Comparison of ENCODE assay signal across 25 cellular contexts in genomic region chr11:68116892-68117435, GRCh38. TPM values are rescaled to one million over a fixed set of nuclear protein-coding genes. Genes with fewer than 3 reads are reported as not detected.
DNase-seq lines count a peak whose midpoint lies in the region; ATAC-seq, FAIRE-seq and TF ChIP-seq lines count a peak whose summit lies in the region.
"Had no signal": no experiment of that assay in that cellular context is flagged by ENCODE, and none has a peak within 500 bp of the region (broad histone marks: within the 10 kb centered on the region; RNA-seq: fewer than 3 reads in every experiment).

No MANE protein-coding gene starts in this region.

- H3K79me2 ChIP-seq in astrocyte (ENCODE audit: insufficient read depth, low read length): peaks cover 56% of the 10 kb centered on the region

- H4K20me1 ChIP-seq in astrocyte (ENCODE audit: insufficient read depth, low read length): peaks cover 49% of the 10 kb centered on the region

- H2BK12ac ChIP-seq in neuronal stem cell (ENCODE audit: low read length): no peak overlapping the region

- ATAC-seq in GM18909 (IDR thresholded peaks at IDR 0.05; ENCODE audit: poor library complexity, unreplicated experiment): no peak

- TF ChIP-seq CTCF in Calu3 (IDR thresholded peaks at IDR 0.05; ENCODE audit: unreplicated experiment) (no peak), astrocyte (IDR thresholded peaks at IDR 0.05; ENCODE audit: insufficient read depth, low read depth, low read length) (no peak), progenitor cell of endocrine pancreas (IDR thresholded peaks at IDR 0.05; ENCODE audit: unreplicated experiment) (no peak), RWPE1 (conservative IDR thresholded peaks at IDR 0.05; ENCODE audit: low read depth) (no peak)

- peaks cover 46% of the 10 kb centered on the region for H3K4me1 Mint-ChIP-seq in Calu3 (ENCODE audit: low read depth, unreplicated experiment)
- peaks cover 14% of the 10 kb centered on the region for H3K4me1 Mint-ChIP-seq in astrocyte (ENCODE audit: low read depth, unreplicated experiment)
- peaks cover 25% of the 10 kb centered on the region for H3K4me1 Mint-ChIP-seq in progenitor cell of endocrine pancreas (ENCODE audit: low read depth)

- peak overlapping the region; percentile 26 for H3K27ac Mint-ChIP-seq in Calu3 (ENCODE audit: unreplicated experiment)
- no peak overlapping the region for H3K27ac Mint-ChIP-seq in astrocyte (ENCODE audit: unreplicated experiment)
- H3K27ac Mint-ChIP-seq in progenitor cell of endocrine pancreas: peak overlapping the region; percentile 83
- H3K27ac Mint-ChIP-seq: activated naive CD8-positive, alpha-beta T cell; stimulated activated naive CD8-positive, alpha-beta T cell treated with anti-CD3 and anti-CD28 coated beads, Interleukin-15, Interleukin-2, amounts not matched to agents 100 ng/mL and 50 ng/mL, for 24 hours had no signal

- peaks cover 12% of the 10 kb centered on the region for H3K4me1 ChIP-seq in astrocyte (ENCODE audit: insufficient read depth, low read length)
- peaks cover 8% of the 10 kb centered on the region for H3K4me1 ChIP-seq in iPS-15b (ENCODE audit: control insufficient read depth, insufficient read depth, low read length)
- peaks cover 2 to 17% of the 10 kb centered on the region in 2 donors for H3K4me1 ChIP-seq in neuronal stem cell (ENCODE audit: control insufficient read depth in 2 of 2, insufficient read depth in 1 of 2, low read depth in 1 of 2, low read length in 2 of 2)
- H3K4me1 ChIP-seq: prostate gland had no signal

- no peak for FAIRE-seq in astrocyte (lab: Jason Lieb, UNC)
- FAIRE-seq: D721Med, GM18507 had no signal

- H3K4me3 Mint-ChIP-seq in Calu3 (ENCODE audit: low read depth, unreplicated experiment): peak overlapping the region; percentile 80
- H3K4me3 Mint-ChIP-seq in astrocyte (ENCODE audit: unreplicated experiment): no peak overlapping the region
- H3K4me3 Mint-ChIP-seq in progenitor cell of endocrine pancreas (ENCODE audit: low read depth): no peak overlapping the region
- H3K4me3 Mint-ChIP-seq: activated naive CD8-positive, alpha-beta T cell; stimulated activated naive CD8-positive, alpha-beta T cell treated with anti-CD3 and anti-CD28 coated beads, Interleukin-15, Interleukin-2, amounts not matched to agents 100 ng/mL and 50 ng/mL, for 24 hours had no signal

- DNase-seq in Calu3 (no peak), astrocyte (ENCODE audit: low read depth) (no peak), progenitor cell of endocrine pancreas (ENCODE audit: low spot score, unreplicated experiment) (no peak), cortex of kidney (lab: John Stamatoyannopoulos, UW) (no peak), RWPE1 (ENCODE audit: low spot score) (no peak), neuronal stem cell (ENCODE audit: low spot score) (no peak)
- DNase-seq: activated CD4-positive, alpha-beta T cell treated with anti-CD3 and anti-CD28 coated beads for 4 hours; dermis blood vessel endothelial cell; foreskin fibroblast; islet precursor cell; naive B cell; NCI-H1436; NCI-H69 had no signal

- H3K4ac ChIP-seq in neuronal stem cell (ENCODE audit: low read length): no peak overlapping the region

- POLR2A ChIA-PET in RWPE1 (lab: Yijun Ruan, JAX; ENCODE audit: low non-redundant PET): no interaction called here

- no peak overlapping the region for H3K18ac ChIP-seq in neuronal stem cell (ENCODE audit: low read length)

- H4K8ac ChIP-seq in neuronal stem cell (ENCODE audit: low read depth, low read length): no peak overlapping the region

- H4K91ac ChIP-seq in neuronal stem cell (ENCODE audit: low read depth, low read length, poor library complexity): no peak overlapping the region

- H3K36me3 Mint-ChIP-seq in Calu3 (ENCODE audit: insufficient read depth, unreplicated experiment) (peaks cover 84% of the 10 kb centered on the region), astrocyte (ENCODE audit: low read depth, unreplicated experiment) (peaks cover 2% of the 10 kb centered on the region), progenitor cell of endocrine pancreas (ENCODE audit: insufficient read depth) (peaks cover 5% of the 10 kb centered on the region)
- H3K36me3 Mint-ChIP-seq: activated naive CD8-positive, alpha-beta T cell; naive B cell had no signal

- no peaks in the 10 kb centered on the region for H3K9me3 Mint-ChIP-seq in Calu3 (ENCODE audit: low read depth, unreplicated experiment)
- H3K9me3 Mint-ChIP-seq in astrocyte (ENCODE audit: unreplicated experiment): no peaks in the 10 kb centered on the region
- H3K9me3 Mint-ChIP-seq in progenitor cell of endocrine pancreas (ENCODE audit: low read depth): no peaks in the 10 kb centered on the region
- H3K9me3 Mint-ChIP-seq: naive B cell; stimulated activated naive CD8-positive, alpha-beta T cell treated with anti-CD3 and anti-CD28 coated beads, Interleukin-15, Interleukin-2, amounts not matched to agents 100 ng/mL and 50 ng/mL, for 24 hours had no signal

- H3K27ac ChIP-seq in astrocyte (ENCODE audit: low read depth, low read length): no peak overlapping the region
- no peak overlapping the region for H3K27ac ChIP-seq in RWPE1
- H3K27ac ChIP-seq in neuronal stem cell (replicated peaks; ENCODE audit: low read length): no peak overlapping the region
- H3K27ac ChIP-seq: BLaER1 treated with 17β-estradiol and CSF1 and Interleukin-3, amounts not matched to agents 10 nM and 100 nM; epithelial cell of prostate; vagina had no signal

- no CpG with 5 or more reads among the region's 6 CpGs for WGBS in neuronal stem cell (ENCODE audit: extremely low coverage in 2 of 2, insufficient read length in 2 of 2, insufficient replicate concordance in 1 of 2), 2 donors

- H3K14ac ChIP-seq in neuronal stem cell (ENCODE audit: low read length): no peak overlapping the region

- no peak overlapping the region for H3K9ac ChIP-seq in astrocyte (ENCODE audit: low read length)
- peak overlapping the region; percentile 39 for H3K9ac ChIP-seq in iPS-15b (ENCODE audit: low read depth, low read length)
- H3K9ac ChIP-seq in neuronal stem cell (ENCODE audit: low read depth, low read length, poor library complexity): no peak overlapping the region

- H3K79me1 ChIP-seq in neuronal stem cell (ENCODE audit: low read depth, low read length): peaks cover 10% of the 10 kb centered on the region

- H3K4me3 ChIP-seq in astrocyte (ENCODE audit: insufficient read depth, low read depth, low read length) (no peak overlapping the region), iPS-15b (ENCODE audit: low read depth, low read length) (no peak overlapping the region), neuronal stem cell (ENCODE audit: low read length in 2 of 2) (no peak overlapping the region)
- H3K4me3 ChIP-seq: BLaER1 treated with 17β-estradiol and CSF1 and Interleukin-3, amounts not matched to agents 10 nM and 100 nM; lung; prostate gland; skin epidermis; vagina had no signal

- no peak overlapping the region for H2AK5ac ChIP-seq in neuronal stem cell (ENCODE audit: low read depth, low read length)

- intact Hi-C loops in Calu3 (cut with micrococcal nuclease; ENCODE audit: unreplicated experiment): loop anchor here (5.0 kb wide), 1 partner anchor 40 kb away; no protein-coding TSS in a partner anchor

- H3K27me3 Mint-ChIP-seq in Calu3 (ENCODE audit: unreplicated experiment) (no peaks in the 10 kb centered on the region), astrocyte (ENCODE audit: low read depth, unreplicated experiment) (no peaks in the 10 kb centered on the region), progenitor cell of endocrine pancreas (no peaks in the 10 kb centered on the region)
- H3K27me3 Mint-ChIP-seq: activated naive CD8-positive, alpha-beta T cell; naive B cell; stimulated activated naive CD8-positive, alpha-beta T cell treated with anti-CD3 and anti-CD28 coated beads, Interleukin-15, Interleukin-2, amounts not matched to agents 100 ng/mL and 50 ng/mL, for 24 hours had no signal

- CTCF ChIA-PET in Calu3 (lab: Charles Lee) (interaction anchor here (0.7 to 2.6 kb wide), 4 partner anchors 10 to 33 kb away, joined by 3 to 17 read pairs (median 7); no protein-coding TSS in a partner anchor), RWPE1 (lab: Yijun Ruan, JAX) (interaction anchor here (0.6 to 0.8 kb wide), 3 partner anchors 10 to 76 kb away, joined by 3 to 4 read pairs (median 3); no protein-coding TSS in a partner anchor)

- H3K23ac ChIP-seq in neuronal stem cell (ENCODE audit: low read depth, low read length, poor library complexity): no peak overlapping the region

- H3K4me2 ChIP-seq in astrocyte (ENCODE audit: low read length) (peak overlapping the region; percentile 9), neuronal stem cell (ENCODE audit: insufficient read depth, low read length, poor library complexity, severe bottlenecking) (no peak overlapping the region)

- no peaks in the 10 kb centered on the region for H3K36me3 ChIP-seq in astrocyte (ENCODE audit: insufficient read depth, low read length)
- no peaks in the 10 kb centered on the region for H3K36me3 ChIP-seq in iPS-15b (ENCODE audit: control insufficient read depth, insufficient read depth, low read length)
- H3K36me3 ChIP-seq in neuronal stem cell (replicated peaks in 1 of 2; ENCODE audit: control insufficient read depth in 2 of 2, insufficient read depth in 2 of 2, low read length in 2 of 2): peaks cover 2 to 21% of the 10 kb centered on the region in 2 donors
- H3K36me3 ChIP-seq: prostate gland, vagina had no signal

- no peaks in the 10 kb centered on the region for H3K9me3 ChIP-seq in astrocyte (ENCODE audit: insufficient read depth, low read depth, low read length)
- no peaks in the 10 kb centered on the region for H3K9me3 ChIP-seq in iPS-15b (ENCODE audit: control insufficient read depth, insufficient read depth, low read length)
- no peaks in the 10 kb centered on the region for H3K9me3 ChIP-seq in neuronal stem cell (replicated peaks in 1 of 2; ENCODE audit: control insufficient read depth in 2 of 2, insufficient read depth in 1 of 2, low read depth in 1 of 2, low read length in 2 of 2)
- H3K9me3 ChIP-seq: BLaER1 treated with 17β-estradiol and CSF1 and Interleukin-3, amounts not matched to agents 10 nM and 100 nM; prostate gland; vagina had no signal

- H2BK5ac ChIP-seq in neuronal stem cell (ENCODE audit: low read length): no peak overlapping the region

- H2BK120ac ChIP-seq in neuronal stem cell (ENCODE audit: low read depth, low read length): no peak overlapping the region

- H2AFZ ChIP-seq in astrocyte (ENCODE audit: low read depth, low read length) (no peak overlapping the region), neuronal stem cell (ENCODE audit: low read length) (no peak overlapping the region)

- BruUV-seq in Calu3 (replicated peaks; lab: Mats Ljungman, UMichigan): no TSS peak

- H3K27me3 ChIP-seq in astrocyte (ENCODE audit: insufficient read depth, low read length) (no peaks in the 10 kb centered on the region), iPS-15b (ENCODE audit: control insufficient read depth, insufficient read depth, low read length) (no peaks in the 10 kb centered on the region), neuronal stem cell (ENCODE audit: control insufficient read depth in 3 of 3, insufficient read depth in 3 of 3, low read depth in 1 of 3, low read length in 3 of 3) (no peaks in the 10 kb centered on the region)
- H3K27me3 ChIP-seq: BLaER1 treated with 17β-estradiol and CSF1 and Interleukin-3, amounts not matched to agents 10 nM and 100 nM; vagina had no signal

- H2BK15ac ChIP-seq in neuronal stem cell (ENCODE audit: low read length): no peak overlapping the region

RNA-seq across cellular contexts. Expression of gene CHKA, which starts 4.2 kb away (rescaled TPM):
- total RNA-seq in Calu3 (2022) (100 and 104 TPM in 2 replicates), astrocyte (23.6 and 37.7 TPM in 2 replicates), progenitor cell of endocrine pancreas (60.4 and 64.3 TPM in 2 replicates)
- polyA plus RNA-seq in neuronal stem cell (2013, experiment 1 of 2): 21.6 TPM
- 22.9 TPM for polyA plus RNA-seq in neuronal stem cell (2013, experiment 2 of 2)
